1 cellular context compared by ENCODE assay signal in genomic region chr15:75884041-75884440, GRCh38.
TF ChIP-seq lines count a peak whose summit lies in the region.

No MANE protein-coding gene starts in this region.

TF ChIP-seq in GM12878, 131 proteins besides CTCF, POLR2A, EP300 and RAD21 (continued from another document):
- TF ChIP-seq JUNB (IDR thresholded peaks at IDR 0.05), result peak; percentile 58
- no peak for TF ChIP-seq GABPA (IDR thresholded peaks at IDR 0.05; ENCODE audit: low read depth)
- no peak for TF ChIP-seq ZSCAN29 (IDR thresholded peaks at IDR 0.05)
- peak; percentile 54; the same call in 1 of the 2 replicates for TF ChIP-seq MEF2A (IDR thresholded peaks at IDR 0.05; ENCODE audit: insufficient read depth, low read depth, low read length)
- TF ChIP-seq ZNF207 (IDR thresholded peaks at IDR 0.05; ENCODE audit: borderline replicate concordance), result no peak
- TF ChIP-seq BCL11A (IDR thresholded peaks at IDR 0.05; ENCODE audit: low read depth, low read length), result no peak
- no peak for TF ChIP-seq CEBPB (IDR thresholded peaks at IDR 0.05; ENCODE audit: borderline replicate concordance in 1 of 2, low read depth in 2 of 2, low read length in 2 of 2)
- TF ChIP-seq RUNX3 (IDR thresholded peaks at IDR 0.05; ENCODE audit: low read length), result peak; percentile 74; the same call in 1 of the 2 replicates
- no peak for TF ChIP-seq ASH2L (IDR thresholded peaks at IDR 0.05; ENCODE audit: borderline replicate concordance, low read depth)
- TF ChIP-seq POLR2AphosphoS2 (IDR thresholded peaks at IDR 0.05; ENCODE audit: low read depth, low read length), result no peak
- no peak for TF ChIP-seq USF2 (IDR thresholded peaks at IDR 0.05; ENCODE audit: borderline replicate concordance, low read depth, low read length)
- no peak for TF ChIP-seq TCF3 (IDR thresholded peaks at IDR 0.05; ENCODE audit: borderline replicate concordance, insufficient read depth, low read depth, low read length)
- no peak for TF ChIP-seq ZBTB40 (IDR thresholded peaks at IDR 0.05; ENCODE audit: borderline replicate concordance)
- TF ChIP-seq TCF7 (IDR thresholded peaks at IDR 0.05; ENCODE audit: borderline replicate concordance), result peak; percentile 85
- TF ChIP-seq CREB1 (IDR thresholded peaks at IDR 0.05; ENCODE audit: low read depth), result no peak
- no peak for TF ChIP-seq SMARCA5 (IDR thresholded peaks at IDR 0.05)
